ENCODE assay signal across 1 cellular context in the genomic region with DNA sequence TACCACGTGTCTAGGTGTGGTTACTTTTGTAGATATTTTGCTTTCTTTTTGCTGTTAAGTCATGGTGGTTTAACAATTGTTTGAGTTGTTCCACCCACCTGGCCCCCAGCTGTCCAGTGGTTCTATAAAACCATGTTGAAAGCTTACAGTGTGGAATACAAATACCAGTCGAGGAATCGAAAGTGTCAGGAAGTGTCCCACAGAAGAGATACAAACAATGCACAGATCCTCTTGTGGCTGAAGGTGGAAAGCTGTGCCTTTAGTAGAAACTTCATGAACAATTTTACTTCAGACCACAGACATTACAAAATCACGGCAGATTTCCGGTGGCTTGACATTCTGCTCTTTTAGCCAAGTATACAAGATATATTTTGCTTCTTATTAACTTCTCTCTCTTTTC.
TF ChIP-seq lines count a peak whose summit lies in the region.

No MANE protein-coding gene starts in this region.

TF ChIP-seq in GM23338, 12 proteins besides CTCF, POLR2A, EP300 and RAD21 (continued from another document):
- TF ChIP-seq, protein P1, sequence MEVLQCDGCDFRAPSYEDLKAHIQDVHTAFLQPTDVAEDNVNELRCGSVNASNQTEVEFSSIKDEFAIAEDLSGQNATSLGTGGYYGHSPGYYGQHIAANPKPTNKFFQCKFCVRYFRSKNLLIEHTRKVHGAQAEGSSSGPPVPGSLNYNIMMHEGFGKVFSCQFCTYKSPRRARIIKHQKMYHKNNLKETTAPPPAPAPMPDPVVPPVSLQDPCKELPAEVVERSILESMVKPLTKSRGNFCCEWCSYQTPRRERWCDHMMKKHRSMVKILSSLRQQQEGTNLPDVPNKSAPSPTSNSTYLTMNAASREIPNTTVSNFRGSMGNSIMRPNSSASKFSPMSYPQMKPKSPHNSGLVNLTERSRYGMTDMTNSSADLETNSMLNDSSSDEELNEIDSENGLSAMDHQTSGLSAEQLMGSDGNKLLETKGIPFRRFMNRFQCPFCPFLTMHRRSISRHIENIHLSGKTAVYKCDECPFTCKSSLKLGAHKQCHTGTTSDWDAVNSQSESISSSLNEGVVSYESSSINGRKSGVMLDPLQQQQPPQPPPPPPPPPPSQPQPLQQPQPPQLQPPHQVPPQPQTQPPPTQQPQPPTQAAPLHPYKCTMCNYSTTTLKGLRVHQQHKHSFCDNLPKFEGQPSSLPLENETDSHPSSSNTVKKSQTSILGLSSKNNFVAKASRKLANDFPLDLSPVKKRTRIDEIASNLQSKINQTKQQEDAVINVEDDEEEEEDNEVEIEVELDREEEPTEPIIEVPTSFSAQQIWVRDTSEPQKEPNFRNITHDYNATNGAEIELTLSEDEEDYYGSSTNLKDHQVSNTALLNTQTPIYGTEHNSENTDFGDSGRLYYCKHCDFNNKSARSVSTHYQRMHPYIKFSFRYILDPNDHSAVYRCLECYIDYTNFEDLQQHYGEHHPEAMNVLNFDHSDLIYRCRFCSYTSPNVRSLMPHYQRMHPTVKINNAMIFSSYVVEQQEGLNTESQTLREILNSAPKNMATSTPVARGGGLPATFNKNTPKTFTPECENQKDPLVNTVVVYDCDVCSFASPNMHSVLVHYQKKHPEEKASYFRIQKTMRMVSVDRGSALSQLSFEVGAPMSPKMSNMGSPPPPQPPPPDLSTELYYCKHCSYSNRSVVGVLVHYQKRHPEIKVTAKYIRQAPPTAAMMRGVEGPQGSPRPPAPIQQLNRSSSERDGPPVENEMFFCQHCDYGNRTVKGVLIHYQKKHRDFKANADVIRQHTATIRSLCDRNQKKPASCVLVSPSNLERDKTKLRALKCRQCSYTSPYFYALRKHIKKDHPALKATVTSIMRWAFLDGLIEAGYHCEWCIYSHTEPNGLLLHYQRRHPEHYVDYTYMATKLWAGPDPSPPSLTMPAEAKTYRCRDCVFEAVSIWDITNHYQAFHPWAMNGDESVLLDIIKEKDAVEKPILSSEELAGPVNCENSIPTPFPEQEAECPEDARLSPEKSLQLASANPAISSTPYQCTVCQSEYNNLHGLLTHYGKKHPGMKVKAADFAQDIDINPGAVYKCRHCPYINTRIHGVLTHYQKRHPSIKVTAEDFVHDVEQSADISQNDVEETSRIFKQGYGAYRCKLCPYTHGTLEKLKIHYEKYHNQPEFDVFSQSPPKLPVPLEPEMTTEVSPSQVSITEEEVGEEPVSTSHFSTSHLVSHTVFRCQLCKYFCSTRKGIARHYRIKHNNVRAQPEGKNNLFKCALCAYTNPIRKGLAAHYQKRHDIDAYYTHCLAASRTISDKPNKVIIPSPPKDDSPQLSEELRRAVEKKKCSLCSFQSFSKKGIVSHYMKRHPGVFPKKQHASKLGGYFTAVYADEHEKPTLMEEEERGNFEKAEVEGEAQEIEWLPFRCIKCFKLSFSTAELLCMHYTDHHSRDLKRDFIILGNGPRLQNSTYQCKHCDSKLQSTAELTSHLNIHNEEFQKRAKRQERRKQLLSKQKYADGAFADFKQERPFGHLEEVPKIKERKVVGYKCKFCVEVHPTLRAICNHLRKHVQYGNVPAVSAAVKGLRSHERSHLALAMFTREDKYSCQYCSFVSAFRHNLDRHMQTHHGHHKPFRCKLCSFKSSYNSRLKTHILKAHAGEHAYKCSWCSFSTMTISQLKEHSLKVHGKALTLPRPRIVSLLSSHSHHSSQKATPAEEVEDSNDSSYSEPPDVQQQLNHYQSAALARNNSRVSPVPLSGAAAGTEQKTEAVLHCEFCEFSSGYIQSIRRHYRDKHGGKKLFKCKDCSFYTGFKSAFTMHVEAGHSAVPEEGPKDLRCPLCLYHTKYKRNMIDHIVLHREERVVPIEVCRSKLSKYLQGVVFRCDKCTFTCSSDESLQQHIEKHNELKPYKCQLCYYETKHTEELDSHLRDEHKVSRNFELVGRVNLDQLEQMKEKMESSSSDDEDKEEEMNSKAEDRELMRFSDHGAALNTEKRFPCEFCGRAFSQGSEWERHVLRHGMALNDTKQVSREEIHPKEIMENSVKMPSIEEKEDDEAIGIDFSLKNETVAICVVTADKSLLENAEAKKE (CRISPR knock-in tag; IDR thresholded peaks at IDR 0.05): no peak
- TF ChIP-seq ZNF331 (CRISPR knock-in tag; IDR thresholded peaks at IDR 0.05; ENCODE audit: low read depth) (no peak), STAT1 (IDR thresholded peaks at IDR 0.05; ENCODE audit: unreplicated experiment) (no peak), EZH2 (IDR thresholded peaks at IDR 0.05; ENCODE audit: low read depth, unreplicated experiment) (no peak), POLR2AphosphoS5 (IDR thresholded peaks at IDR 0.05; ENCODE audit: low read depth) (no peak), NANOG (IDR thresholded peaks at IDR 0.05; ENCODE audit: borderline replicate concordance) (no peak)
- TF ChIP-seq, protein P2, sequence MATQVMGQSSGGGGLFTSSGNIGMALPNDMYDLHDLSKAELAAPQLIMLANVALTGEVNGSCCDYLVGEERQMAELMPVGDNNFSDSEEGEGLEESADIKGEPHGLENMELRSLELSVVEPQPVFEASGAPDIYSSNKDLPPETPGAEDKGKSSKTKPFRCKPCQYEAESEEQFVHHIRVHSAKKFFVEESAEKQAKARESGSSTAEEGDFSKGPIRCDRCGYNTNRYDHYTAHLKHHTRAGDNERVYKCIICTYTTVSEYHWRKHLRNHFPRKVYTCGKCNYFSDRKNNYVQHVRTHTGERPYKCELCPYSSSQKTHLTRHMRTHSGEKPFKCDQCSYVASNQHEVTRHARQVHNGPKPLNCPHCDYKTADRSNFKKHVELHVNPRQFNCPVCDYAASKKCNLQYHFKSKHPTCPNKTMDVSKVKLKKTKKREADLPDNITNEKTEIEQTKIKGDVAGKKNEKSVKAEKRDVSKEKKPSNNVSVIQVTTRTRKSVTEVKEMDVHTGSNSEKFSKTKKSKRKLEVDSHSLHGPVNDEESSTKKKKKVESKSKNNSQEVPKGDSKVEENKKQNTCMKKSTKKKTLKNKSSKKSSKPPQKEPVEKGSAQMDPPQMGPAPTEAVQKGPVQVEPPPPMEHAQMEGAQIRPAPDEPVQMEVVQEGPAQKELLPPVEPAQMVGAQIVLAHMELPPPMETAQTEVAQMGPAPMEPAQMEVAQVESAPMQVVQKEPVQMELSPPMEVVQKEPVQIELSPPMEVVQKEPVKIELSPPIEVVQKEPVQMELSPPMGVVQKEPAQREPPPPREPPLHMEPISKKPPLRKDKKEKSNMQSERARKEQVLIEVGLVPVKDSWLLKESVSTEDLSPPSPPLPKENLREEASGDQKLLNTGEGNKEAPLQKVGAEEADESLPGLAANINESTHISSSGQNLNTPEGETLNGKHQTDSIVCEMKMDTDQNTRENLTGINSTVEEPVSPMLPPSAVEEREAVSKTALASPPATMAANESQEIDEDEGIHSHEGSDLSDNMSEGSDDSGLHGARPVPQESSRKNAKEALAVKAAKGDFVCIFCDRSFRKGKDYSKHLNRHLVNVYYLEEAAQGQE (IDR thresholded peaks at IDR 0.05; ENCODE audit: unreplicated experiment): no peak
TF ChIP-seq in GM23338: peak in this region for 0.
